In the genomic region with DNA sequence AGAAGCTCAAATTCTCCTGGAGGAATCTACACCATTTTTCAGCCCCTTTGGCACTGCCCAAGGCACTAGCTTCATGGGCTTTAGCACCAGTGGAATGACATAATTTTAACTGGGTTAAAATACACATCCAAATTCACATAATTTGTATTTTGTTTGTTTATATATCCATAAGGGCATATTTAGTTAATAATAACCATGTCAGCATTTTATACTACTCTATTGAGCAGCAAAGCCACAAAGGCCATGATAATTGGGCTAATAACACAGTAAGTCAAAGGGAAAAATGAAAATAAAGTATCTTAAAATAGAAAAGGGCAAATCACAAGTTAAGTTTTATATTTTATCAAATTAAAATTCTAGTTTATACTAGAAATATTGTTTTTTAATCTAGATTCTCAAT, we compare ENCODE assay signal across 36 cellular contexts.
"Had no signal": no experiment of that assay in that cellular context is flagged by ENCODE, and none has a peak within 500 bp of the region (broad histone marks: within the 10 kb centered on the region; RNA-seq: fewer than 3 reads in every experiment).

No MANE protein-coding gene starts in this region.

- H3K9me3 Mint-ChIP-seq: activated B cell treated with CpG ODN at 0.5 μM for 24 hours; activated CD4-positive, alpha-beta memory T cell treated with anti-CD3 and anti-CD28 coated beads, Interleukin-2, amount 10 ng/mL, durations not matched to agents 7 days and 5 days; activated CD4-positive, alpha-beta T cell treated with anti-CD3 and anti-CD28 coated beads, Interleukin-2, amount 10 ng/mL, durations not matched to agents 7 days and 5 days; activated T-helper 2 cell treated with anti-CD3 and anti-CD28 coated beads, Interferon-gamma antibody, Interleukin-2, Interleukin-4, amounts not matched to agents 10 μg/mL and 5 μg/mL and 100 μg/mL, durations not matched to agents 14 hours and 24 hours and 36 hours; T-helper 2 cell treated with Interferon-gamma antibody and Interleukin-4, amounts not matched to agents 5 μg/mL and 100 μg/mL, for 36 hours had no signal

- FAIRE-seq: bronchial epithelial cell had no signal

- H3K4me3 Mint-ChIP-seq: activated B cell treated with CpG ODN at 0.5 μM for 24 hours; activated CD4-positive, alpha-beta memory T cell treated with anti-CD3 and anti-CD28 coated beads, Interleukin-2, amount 10 ng/mL, durations not matched to agents 7 days and 5 days; activated CD4-positive, alpha-beta T cell treated with anti-CD3 and anti-CD28 coated beads, Interleukin-2, amount 10 ng/mL, durations not matched to agents 7 days and 5 days; activated CD8-positive, alpha-beta memory T cell treated with anti-CD3 and anti-CD28 coated beads, Interleukin-2, amount 10 ng/mL, durations not matched to agents 7 days and 5 days; activated CD8-positive, alpha-beta T cell treated with anti-CD3 and anti-CD28 coated beads, Interleukin-2, amount 10 ng/mL, durations not matched to agents 7 days and 5 days; activated naive CD4-positive, alpha-beta T cell treated with anti-CD3 and anti-CD28 coated beads, Interleukin-2, amount 10 ng/mL, durations not matched to agents 7 days and 5 days; activated naive CD4-positive, alpha-beta T cell treated with anti-CD3 and anti-CD28 coated beads, Interleukin-2, amount 50 U/mL, for 24 hours; activated naive CD8-positive, alpha-beta T cell; activated naive CD8-positive, alpha-beta T cell treated with anti-CD3 and anti-CD28 coated beads, Interleukin-2, amount 10 ng/mL, durations not matched to agents 7 days and 5 days; activated naive CD8-positive, alpha-beta T cell treated with anti-CD3 and anti-CD28 coated beads, Interleukin-2, amount 50 U/mL, for 24 hours; activated T-cell treated with anti-CD3 and anti-CD28 coated beads, Interleukin-2, amount 50 U/mL, for 24 hours; brain; central memory CD8-positive, alpha-beta T cell; T-helper 1 cell treated with Interleukin-12 subunit alpha and Interleukin-12 subunit beta and Interleukin-4 antibody, amounts not matched to agents 30 μg/mL and 1 μg/mL, for 36 hours; T-helper 2 cell treated with Interferon-gamma antibody and Interleukin-4, amounts not matched to agents 5 μg/mL and 100 μg/mL, for 36 hours had no signal

- H3K27me3 Mint-ChIP-seq: activated B cell treated with CpG ODN at 0.5 μM for 24 hours; activated CD4-positive, alpha-beta memory T cell treated with anti-CD3 and anti-CD28 coated beads, Interleukin-2, amount 10 ng/mL, durations not matched to agents 7 days and 5 days; activated CD4-positive, alpha-beta T cell treated with anti-CD3 and anti-CD28 coated beads, Interleukin-2, amount 10 ng/mL, durations not matched to agents 7 days and 5 days; activated CD8-positive, alpha-beta memory T cell treated with anti-CD3 and anti-CD28 coated beads, Interleukin-2, amount 10 ng/mL, durations not matched to agents 7 days and 5 days; activated naive CD4-positive, alpha-beta T cell treated with anti-CD3 and anti-CD28 coated beads, Interleukin-2, amount 10 ng/mL, durations not matched to agents 7 days and 5 days; activated naive CD4-positive, alpha-beta T cell treated with anti-CD3 and anti-CD28 coated beads, Interleukin-2, amount 50 U/mL, for 24 hours; activated naive CD8-positive, alpha-beta T cell; activated naive CD8-positive, alpha-beta T cell treated with anti-CD3 and anti-CD28 coated beads, Interleukin-2, amount 10 ng/mL, durations not matched to agents 7 days and 5 days; activated naive CD8-positive, alpha-beta T cell treated with anti-CD3 and anti-CD28 coated beads, Interleukin-2, amount 50 U/mL, for 24 hours; activated T-cell treated with anti-CD3 and anti-CD28 coated beads, Interleukin-2, amount 50 U/mL, for 24 hours; brain; central memory CD8-positive, alpha-beta T cell had no signal

- H3K36me3 ChIP-seq: ascending aorta, cardiac muscle cell had no signal

- DNase-seq: activated B cell treated with CpG ODN at 0.5 μM for 24 hours; activated CD4-positive, alpha-beta memory T cell treated with anti-CD3 and anti-CD28 coated beads, Interleukin-2, amount 10 ng/mL, durations not matched to agents 7 days and 5 days; activated CD4-positive, alpha-beta T cell treated with anti-CD3 and anti-CD28 coated beads for 48 hours; activated CD4-positive, alpha-beta T cell treated with anti-CD3 and anti-CD28 coated beads, Interleukin-2, amount 10 ng/mL, durations not matched to agents 7 days and 5 days; activated CD4-positive, alpha-beta T cell treated with anti-CD3 and anti-CD28 coated beads, Interleukin-2, amount 50 U/mL, for 48 hours; activated CD4-positive, CD25-positive, alpha-beta regulatory T cell treated with anti-CD3 and anti-CD28 coated beads, Interleukin-2, amount 50 U/mL, for 72 hours; activated CD8-positive, alpha-beta memory T cell treated with anti-CD3 and anti-CD28 coated beads for 24 hours; activated CD8-positive, alpha-beta memory T cell treated with anti-CD3 and anti-CD28 coated beads, Interleukin-2, amount 10 ng/mL, durations not matched to agents 7 days and 5 days; activated CD8-positive, alpha-beta memory T cell treated with anti-CD3 and anti-CD28 coated beads, Interleukin-2, amount 50 U/mL, for 48 hours; activated CD8-positive, alpha-beta T cell treated with anti-CD3 and anti-CD28 coated beads, Interleukin-2, amount 10 ng/mL, durations not matched to agents 7 days and 5 days; activated effector memory CD4-positive, alpha-beta T cell treated with Interleukin-2 at 50 U/mL for 16 hours; activated gamma-delta T cell; activated naive CD4-positive, alpha-beta T cell treated with anti-CD3 and anti-CD28 coated beads, Interleukin-2, amount 10 ng/mL, durations not matched to agents 7 days and 5 days; activated naive CD4-positive, alpha-beta T cell treated with Interleukin-2 at 50 U/mL for 16 hours; activated naive CD8-positive, alpha-beta T cell treated with anti-CD3 and anti-CD28 coated beads, Interleukin-2, amount 10 ng/mL, durations not matched to agents 7 days and 5 days; activated naive CD8-positive, alpha-beta T cell treated with anti-CD3 and anti-CD28 coated beads, Interleukin-2, amount 50 U/mL, for 24 hours; activated T-cell treated with anti-CD3 and anti-CD28 coated beads, Interleukin-2, amount 50 U/mL, for 24 hours; activated T-cell treated with anti-CD3 and anti-CD28 coated beads, Interleukin-2, amount 50 U/mL, for 48 hours; amygdala; anterior cingulate cortex; caudate nucleus; cerebellar nuclear complex; T-helper 1 cell; T-helper 2 cell; T-helper 9 cell had no signal

- H3K9me3 ChIP-seq: ascending aorta had no signal

- H3K27ac Mint-ChIP-seq: activated B cell treated with CpG ODN at 0.5 μM for 24 hours; activated CD4-positive, alpha-beta memory T cell treated with anti-CD3 and anti-CD28 coated beads, Interleukin-2, amount 10 ng/mL, durations not matched to agents 7 days and 5 days; activated CD4-positive, alpha-beta T cell treated with anti-CD3 and anti-CD28 coated beads, Interleukin-2, amount 10 ng/mL, durations not matched to agents 7 days and 5 days; activated CD8-positive, alpha-beta memory T cell treated with anti-CD3 and anti-CD28 coated beads, Interleukin-2, amount 10 ng/mL, durations not matched to agents 7 days and 5 days; activated CD8-positive, alpha-beta T cell treated with anti-CD3 and anti-CD28 coated beads, Interleukin-2, amount 10 ng/mL, durations not matched to agents 7 days and 5 days; activated naive CD4-positive, alpha-beta T cell treated with anti-CD3 and anti-CD28 coated beads, Interleukin-2, amount 10 ng/mL, durations not matched to agents 7 days and 5 days; activated naive CD4-positive, alpha-beta T cell treated with anti-CD3 and anti-CD28 coated beads, Interleukin-2, amount 50 U/mL, for 24 hours; activated naive CD8-positive, alpha-beta T cell; activated naive CD8-positive, alpha-beta T cell treated with anti-CD3 and anti-CD28 coated beads, Interleukin-2, amount 10 ng/mL, durations not matched to agents 7 days and 5 days; activated naive CD8-positive, alpha-beta T cell treated with anti-CD3 and anti-CD28 coated beads, Interleukin-2, amount 50 U/mL, for 24 hours; activated T-cell treated with anti-CD3 and anti-CD28 coated beads, Interleukin-2, amount 50 U/mL, for 24 hours; activated T-helper 2 cell treated with anti-CD3 and anti-CD28 coated beads, Interferon-gamma antibody, Interleukin-2, Interleukin-4, amounts not matched to agents 10 μg/mL and 5 μg/mL and 100 μg/mL, durations not matched to agents 14 hours and 24 hours and 36 hours; brain; T-helper 1 cell treated with Interleukin-12 subunit alpha and Interleukin-12 subunit beta and Interleukin-4 antibody, amounts not matched to agents 30 μg/mL and 1 μg/mL, for 36 hours; T-helper 2 cell treated with Interferon-gamma antibody and Interleukin-4, amounts not matched to agents 5 μg/mL and 100 μg/mL, for 36 hours had no signal

- H3K27ac ChIP-seq: ascending aorta, cardiac muscle cell, VCaP had no signal

- H3K4me1 Mint-ChIP-seq: activated B cell treated with CpG ODN at 0.5 μM for 24 hours; activated CD4-positive, alpha-beta memory T cell treated with anti-CD3 and anti-CD28 coated beads, Interleukin-2, amount 10 ng/mL, durations not matched to agents 7 days and 5 days; activated CD4-positive, alpha-beta T cell treated with anti-CD3 and anti-CD28 coated beads, Interleukin-2, amount 10 ng/mL, durations not matched to agents 7 days and 5 days; activated CD8-positive, alpha-beta memory T cell treated with anti-CD3 and anti-CD28 coated beads, Interleukin-2, amount 10 ng/mL, durations not matched to agents 7 days and 5 days; activated naive CD4-positive, alpha-beta T cell treated with anti-CD3 and anti-CD28 coated beads, Interleukin-2, amount 10 ng/mL, durations not matched to agents 7 days and 5 days; activated naive CD4-positive, alpha-beta T cell treated with anti-CD3 and anti-CD28 coated beads, Interleukin-2, amount 50 U/mL, for 24 hours; activated naive CD8-positive, alpha-beta T cell treated with anti-CD3 and anti-CD28 coated beads, Interleukin-2, amount 10 ng/mL, durations not matched to agents 7 days and 5 days; activated naive CD8-positive, alpha-beta T cell treated with anti-CD3 and anti-CD28 coated beads, Interleukin-2, amount 50 U/mL, for 24 hours; brain; central memory CD8-positive, alpha-beta T cell had no signal

- H3K36me3 Mint-ChIP-seq: activated CD8-positive, alpha-beta memory T cell treated with anti-CD3 and anti-CD28 coated beads, Interleukin-2, amount 10 ng/mL, durations not matched to agents 7 days and 5 days; activated naive CD4-positive, alpha-beta T cell treated with anti-CD3 and anti-CD28 coated beads, Interleukin-2, amount 10 ng/mL, durations not matched to agents 7 days and 5 days; activated naive CD4-positive, alpha-beta T cell treated with anti-CD3 and anti-CD28 coated beads, Interleukin-2, amount 50 U/mL, for 24 hours; activated naive CD8-positive, alpha-beta T cell; activated naive CD8-positive, alpha-beta T cell treated with anti-CD3 and anti-CD28 coated beads, Interleukin-2, amount 10 ng/mL, durations not matched to agents 7 days and 5 days; brain had no signal

- H3K4me3 ChIP-seq: ascending aorta, cardiac muscle cell had no signal

- H3K27me3 ChIP-seq: ascending aorta, cardiac muscle cell had no signal

- ATAC-seq: activated CD8-positive, alpha-beta memory T cell treated with anti-CD3 and anti-CD28 coated beads, Interleukin-2, amount 10 ng/mL, durations not matched to agents 7 days and 5 days; activated CD8-positive, alpha-beta T cell treated with anti-CD3 and anti-CD28 coated beads, Interleukin-2, amount 10 ng/mL, durations not matched to agents 7 days and 5 days; activated naive CD8-positive, alpha-beta T cell treated with anti-CD3 and anti-CD28 coated beads, Interleukin-2, amount 50 U/mL, for 24 hours had no signal

- H3K4me1 ChIP-seq: ascending aorta had no signal
